ENCODE assay signal across 20 cellular contexts in genomic region chr3:154794383-154794782, GRCh38.
DNase-seq lines count a peak whose midpoint lies in the region; ATAC-seq and TF ChIP-seq lines count a peak whose summit lies in the region.
"Had no signal": no experiment of that assay in that cellular context is flagged by ENCODE, and none has a peak within 500 bp of the region (broad histone marks: within the 10 kb centered on the region; RNA-seq: fewer than 3 reads in every experiment).

No MANE protein-coding gene starts in this region.

- intact Hi-C loops in left lung (cut with DNase I), result no loop called here

- H3K79me2 ChIP-seq in GM23338 (replicated peaks; ENCODE audit: insufficient read depth), result no peaks in the 10 kb centered on the region

- no peak overlapping the region for H2AFZ ChIP-seq in GM23338

- H3K27me3 ChIP-seq in brain microvascular endothelial cell (replicated peaks) (no peaks in the 10 kb centered on the region), left lung (no peaks in the 10 kb centered on the region), GM23338 (ENCODE audit: insufficient read depth) (no peaks in the 10 kb centered on the region)
- H3K27me3 ChIP-seq: foreskin keratinocyte, testis had no signal

- H3K4me3 ChIP-seq in brain microvascular endothelial cell (ENCODE audit: low read depth, low read length), result no peak overlapping the region
- H3K4me3 ChIP-seq in left lung, result no peak overlapping the region
- H3K4me3 ChIP-seq in GM23338, result no peak overlapping the region
- H3K4me3 ChIP-seq: testis had no signal

- no peaks in the 10 kb centered on the region for H3K9me3 Mint-ChIP-seq in GM23338
- H3K9me3 Mint-ChIP-seq: memory B cell; naive thymus-derived CD4-positive, alpha-beta T cell; stimulated activated effector memory CD8-positive, alpha-beta T cell treated with anti-CD3 and anti-CD28 coated beads, Interleukin-12 subunit alpha, Interleukin-12 subunit beta, amount 100 ng/mL, for 72 hours had no signal

- H3K36me3 Mint-ChIP-seq in GM23338 (ENCODE audit: low read depth), result no peaks in the 10 kb centered on the region
- H3K36me3 Mint-ChIP-seq: memory B cell; naive thymus-derived CD4-positive, alpha-beta T cell; stimulated activated effector memory CD8-positive, alpha-beta T cell treated with anti-CD3 and anti-CD28 coated beads, Interleukin-12 subunit alpha, Interleukin-12 subunit beta, amount 100 ng/mL, for 72 hours had no signal

- DNase-seq in AG20443 (ENCODE audit: low spot score), result peak; percentile 24
- peak; percentile 32 for DNase-seq in GM03348 (ENCODE audit: low spot score)
- no peak for DNase-seq in brain microvascular endothelial cell
- no peak for DNase-seq in left lung
- no peak for DNase-seq in GM23338 (ENCODE audit: low spot score)
- DNase-seq in UCSD-AML1 (lab: John Stamatoyannopoulos, UW; ENCODE audit: unreplicated experiment), result no peak
- DNase-seq in stimulated activated CD4-positive, alpha-beta T cell treated with anti-CD3 and anti-CD28 coated beads, Interleukin-4, amount 100 ng/mL, for 24 hours, result no peak
- DNase-seq: activated gamma-delta T cell; Caco-2; cortex of kidney; naive thymus-derived CD4-positive, alpha-beta T cell; NCI-H2107; NCI-H510A treated with DMSO at 0.1 percent for 48 hours; retina; testis; WERI-Rb-1 had no signal

- H3K36me3 ChIP-seq in brain microvascular endothelial cell (replicated peaks) (no peaks in the 10 kb centered on the region), left lung (no peaks in the 10 kb centered on the region), GM23338 (ENCODE audit: insufficient read depth) (no peaks in the 10 kb centered on the region)
- H3K36me3 ChIP-seq: WERI-Rb-1 had no signal

- H3K4me1 Mint-ChIP-seq in GM23338, result peaks cover 5% of the 10 kb centered on the region
- H3K4me1 Mint-ChIP-seq: memory B cell; naive thymus-derived CD4-positive, alpha-beta T cell; stimulated activated effector memory CD8-positive, alpha-beta T cell treated with anti-CD3 and anti-CD28 coated beads, Interleukin-12 subunit alpha, Interleukin-12 subunit beta, amount 100 ng/mL, for 72 hours had no signal

- no peak overlapping the region for H3K27ac Mint-ChIP-seq in GM23338
- H3K27ac Mint-ChIP-seq: memory B cell; naive thymus-derived CD4-positive, alpha-beta T cell; stimulated activated effector memory CD8-positive, alpha-beta T cell treated with anti-CD3 and anti-CD28 coated beads, Interleukin-12 subunit alpha, Interleukin-12 subunit beta, amount 100 ng/mL, for 72 hours had no signal

- no peak overlapping the region for H3K4me3 Mint-ChIP-seq in GM23338
- H3K4me3 Mint-ChIP-seq: memory B cell; naive thymus-derived CD4-positive, alpha-beta T cell; stimulated activated effector memory CD8-positive, alpha-beta T cell treated with anti-CD3 and anti-CD28 coated beads, Interleukin-12 subunit alpha, Interleukin-12 subunit beta, amount 100 ng/mL, for 72 hours had no signal

- H3K4me2 ChIP-seq in GM23338, result no peak overlapping the region

- no peak for TF ChIP-seq CTCF in brain microvascular endothelial cell (IDR thresholded peaks at IDR 0.05; ENCODE audit: low read depth, low read length, missing control alignments)
- TF ChIP-seq CTCF in left lung (IDR thresholded peaks at IDR 0.05), result no peak
- no peak for TF ChIP-seq CTCF in GM23338 (conservative IDR thresholded peaks at IDR 0.05; ENCODE audit: low read depth in 2 of 2)

- no peaks in the 10 kb centered on the region for H3K4me1 ChIP-seq in left lung
- no peaks in the 10 kb centered on the region for H3K4me1 ChIP-seq in GM23338 (ENCODE audit: insufficient read depth)
- H3K4me1 ChIP-seq: Caco-2, testis had no signal

- H4K20me1 ChIP-seq in GM23338 (replicated peaks; ENCODE audit: insufficient read depth), result no peaks in the 10 kb centered on the region

- peak; percentile 71 for ATAC-seq in left lung
- ATAC-seq in GM23338, result no peak
- ATAC-seq in HG03045 (IDR thresholded peaks at IDR 0.05; ENCODE audit: unreplicated experiment), result no peak
- ATAC-seq: foreskin keratinocyte; naive thymus-derived CD4-positive, alpha-beta T cell; stimulated activated effector memory CD8-positive, alpha-beta T cell treated with anti-CD3 and anti-CD28 coated beads, Interleukin-12 subunit alpha, Interleukin-12 subunit beta, amount 100 ng/mL, for 72 hours had no signal

- H3K27me3 Mint-ChIP-seq in GM23338 (ENCODE audit: insufficient read depth, low read depth, poor library complexity), result peaks cover 2% of the 10 kb centered on the region
- H3K27me3 Mint-ChIP-seq: memory B cell; naive thymus-derived CD4-positive, alpha-beta T cell had no signal

- H3K27ac ChIP-seq in brain microvascular endothelial cell (peak overlapping the region; percentile 94), left lung (peak overlapping the region in 1 of 2 donors; percentile 64), GM23338 (ENCODE audit: low read depth) (no peak overlapping the region)
- H3K27ac ChIP-seq: testis, WERI-Rb-1 had no signal

- no peaks in the 10 kb centered on the region for H3F3A ChIP-seq in GM23338 (replicated peaks; ENCODE audit: low read depth)

- H3K9me2 ChIP-seq in GM23338 (ENCODE audit: insufficient read depth), result no peaks in the 10 kb centered on the region

- in situ Hi-C loops in brain microvascular endothelial cell (cut with HindIII; ENCODE audit: low pct_ligation_motif_present, low sequenced_read_pairs), result no loop called here

- no peaks in the 10 kb centered on the region for H3K9me3 ChIP-seq in left lung
- H3K9me3 ChIP-seq: Caco-2, testis had no signal

TF ChIP-seq in GM23338, 12 proteins besides CTCF, POLR2A, EP300 and RAD21 (continues in another document):
- TF ChIP-seq ZNF462 (CRISPR knock-in tag; IDR thresholded peaks at IDR 0.05), result no peak
- no peak for TF ChIP-seq STAT1 (IDR thresholded peaks at IDR 0.05; ENCODE audit: unreplicated experiment)
- no peak for TF ChIP-seq EZH2 (IDR thresholded peaks at IDR 0.05; ENCODE audit: low read depth, unreplicated experiment)
- no peak for TF ChIP-seq ETS1 (IDR thresholded peaks at IDR 0.05)

Comparison
In these comparisons a context has a peak if more than half of its experiments do, and no peak if none do; other contexts are left out.
1. DNase-seq: peak in AG20443 (single experiment) and GM03348 (single experiment); none in brain microvascular endothelial cell (single experiment), left lung (0 of 2), GM23338 (single experiment), UCSD-AML1 (single experiment) and stimulated activated CD4-positive, alpha-beta T cell treated with anti-CD3 and anti-CD28 coated beads, Interleukin-4, amount 100 ng/mL, for 24 hours (single experiment).